ENCODE assay signal across 1 cellular context in the genomic region with DNA sequence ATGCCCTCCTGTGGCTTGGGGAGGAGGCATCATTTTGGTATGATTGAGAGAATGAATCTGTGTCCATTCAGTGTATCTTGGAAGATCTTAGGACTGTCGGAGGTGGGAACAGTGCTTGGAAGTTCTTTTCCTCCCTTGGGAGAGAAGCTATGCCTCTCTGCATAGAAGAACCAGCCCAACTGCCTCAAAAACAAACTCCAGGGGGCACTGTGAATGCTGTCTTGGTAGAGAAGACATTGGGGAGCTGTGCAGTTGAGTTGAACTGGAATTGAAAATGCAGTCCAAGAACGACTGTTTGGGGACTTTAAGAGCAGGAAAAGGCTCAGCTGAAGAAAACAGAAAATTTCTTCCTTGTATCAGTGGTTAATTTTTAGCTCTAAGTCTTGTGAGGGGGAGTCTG.
TF ChIP-seq lines count a peak whose summit lies in the region.

No MANE protein-coding gene starts in this region.

TF ChIP-seq in HepG2, 621 proteins besides CTCF, POLR2A, EP300 and RAD21:
- TF ChIP-seq MTF1 (CRISPR knock-in tag; IDR thresholded peaks at IDR 0.05) (no peak), RFX1 (IDR thresholded peaks at IDR 0.05) (no peak), GATA4 (IDR thresholded peaks at IDR 0.05; ENCODE audit: borderline replicate concordance, low read depth) (no peak), ZNF367 (CRISPR knock-in tag; IDR thresholded peaks at IDR 0.05; ENCODE audit: borderline replicate concordance) (no peak), HNF4A (CRISPR knock-in tag; IDR thresholded peaks at IDR 0.05) (no peak), ZKSCAN8 (CRISPR knock-in tag; IDR thresholded peaks at IDR 0.05; ENCODE audit: borderline replicate concordance) (no peak), TMF1 (CRISPR knock-in tag; IDR thresholded peaks at IDR 0.05; ENCODE audit: low read depth) (no peak), SP140L (CRISPR knock-in tag; IDR thresholded peaks at IDR 0.05; ENCODE audit: borderline replicate concordance) (no peak), THAP11 (CRISPR knock-in tag; IDR thresholded peaks at IDR 0.05) (no peak), ZNF354B (CRISPR knock-in tag; IDR thresholded peaks at IDR 0.05) (no peak), BHLHE40 (IDR thresholded peaks at IDR 0.05; ENCODE audit: low read length) (no peak), TBL1XR1 (IDR thresholded peaks at IDR 0.05; ENCODE audit: borderline replicate concordance, low read length, partially characterized antibody) (no peak), ZNF772 (CRISPR knock-in tag; IDR thresholded peaks at IDR 0.05) (no peak), HNRNPH1 (optimal IDR thresholded peaks at IDR 0.05; ENCODE audit: low read depth, low read length) (no peak), SIN3A (IDR thresholded peaks at IDR 0.05; ENCODE audit: borderline replicate concordance, low read depth, low read length) (no peak), ZNF282 (IDR thresholded peaks at IDR 0.05; ENCODE audit: partially characterized antibody) (no peak), ZNF678 (CRISPR knock-in tag; IDR thresholded peaks at IDR 0.05) (no peak), ZNF672 (CRISPR knock-in tag; IDR thresholded peaks at IDR 0.05) (no peak), NFRKB (IDR thresholded peaks at IDR 0.05) (no peak)
- TF ChIP-seq, protein P1, sequence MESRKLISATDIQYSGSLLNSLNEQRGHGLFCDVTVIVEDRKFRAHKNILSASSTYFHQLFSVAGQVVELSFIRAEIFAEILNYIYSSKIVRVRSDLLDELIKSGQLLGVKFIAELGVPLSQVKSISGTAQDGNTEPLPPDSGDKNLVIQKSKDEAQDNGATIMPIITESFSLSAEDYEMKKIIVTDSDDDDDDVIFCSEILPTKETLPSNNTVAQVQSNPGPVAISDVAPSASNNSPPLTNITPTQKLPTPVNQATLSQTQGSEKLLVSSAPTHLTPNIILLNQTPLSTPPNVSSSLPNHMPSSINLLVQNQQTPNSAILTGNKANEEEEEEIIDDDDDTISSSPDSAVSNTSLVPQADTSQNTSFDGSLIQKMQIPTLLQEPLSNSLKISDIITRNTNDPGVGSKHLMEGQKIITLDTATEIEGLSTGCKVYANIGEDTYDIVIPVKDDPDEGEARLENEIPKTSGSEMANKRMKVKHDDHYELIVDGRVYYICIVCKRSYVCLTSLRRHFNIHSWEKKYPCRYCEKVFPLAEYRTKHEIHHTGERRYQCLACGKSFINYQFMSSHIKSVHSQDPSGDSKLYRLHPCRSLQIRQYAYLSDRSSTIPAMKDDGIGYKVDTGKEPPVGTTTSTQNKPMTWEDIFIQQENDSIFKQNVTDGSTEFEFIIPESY (CRISPR knock-in tag; IDR thresholded peaks at IDR 0.05), result no peak
TF ChIP-seq in HepG2: peak in this region for 0.
